Comparison of ENCODE assay signal across 8 cellular contexts in genomic region chr2:150594299-150594698, GRCh38.
"Had no signal": no experiment of that assay in that cellular context is flagged by ENCODE, and none has a peak within 500 bp of the region (broad histone marks: within the 10 kb centered on the region; RNA-seq: fewer than 3 reads in every experiment).

No MANE protein-coding gene starts in this region.

- FAIRE-seq: H54, HepG2, K562 had no signal

- H3K9ac ChIP-seq: GM23248 had no signal

- H2AFZ ChIP-seq: GM23248 had no signal

- ATAC-seq: HepG2, K562 had no signal

- H3K4me3 ChIP-seq: GM23248, K562 had no signal

- H3K27ac ChIP-seq: GM23248 had no signal

- DNase-seq: GM23248, GOT3, H9, HCEC 1CT, KG1 had no signal
